8 cellular contexts compared by ENCODE assay signal in the genomic region with DNA sequence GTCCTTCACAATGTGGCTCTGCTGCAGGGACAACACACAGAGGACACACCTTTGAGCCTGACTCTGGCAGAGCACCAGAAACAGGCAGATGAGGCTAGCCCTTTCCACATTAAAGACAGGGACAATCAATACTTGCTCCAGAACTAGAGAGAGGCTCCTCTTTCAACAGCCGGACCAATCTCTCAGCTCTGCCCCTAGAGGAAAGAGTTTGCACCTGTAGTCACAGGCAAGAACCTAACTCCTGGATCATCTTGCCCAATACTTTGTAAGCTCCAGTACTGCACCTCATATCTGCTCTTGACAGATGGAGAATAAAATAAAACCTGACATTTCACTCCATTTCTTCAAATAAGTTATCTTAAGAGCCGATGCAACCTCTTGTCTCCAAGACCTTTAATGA.
DNase-seq lines count a peak whose midpoint lies in the region; ATAC-seq lines count a peak whose summit lies in the region.

No MANE protein-coding gene starts in this region.

- H3K27me3 Mint-ChIP-seq in T-helper 2 cell treated with Interferon-gamma antibody and Interleukin-4, amounts not matched to agents 5 μg/mL and 100 μg/mL, for 36 hours (ENCODE audit: low read depth): no peaks in the 10 kb centered on the region

- no peaks in the 10 kb centered on the region for H3K36me3 ChIP-seq in effector memory CD4-positive, alpha-beta T cell (ENCODE audit: control insufficient read depth, insufficient read depth, low read length)

- no peaks in the 10 kb centered on the region for H3K36me3 Mint-ChIP-seq in T-helper 2 cell treated with Interferon-gamma antibody and Interleukin-4, amounts not matched to agents 5 μg/mL and 100 μg/mL, for 36 hours (ENCODE audit: low read depth)

- DNase-seq in AG20443 (ENCODE audit: low spot score) (peak; percentile 12), OCI-M1 (lab: John Stamatoyannopoulos, UW) (peak; percentile 67), iPS DF 19.7 (ENCODE audit: low read depth, low spot score) (peak; percentile 25), NCI-H524 treated with DMSO at 0.1 percent for 48 hours (lab: John Stamatoyannopoulos, UW) (no peak)
- no peak for DNase-seq in T-helper 2 cell treated with Interferon-gamma antibody and Interleukin-4, amounts not matched to agents 5 μg/mL and 100 μg/mL, for 36 hours (ENCODE audit: low spot score)
- DNase-seq in effector memory CD4-positive, alpha-beta T cell: no peak

- ATAC-seq in GM19351 (IDR thresholded peaks at IDR 0.05; ENCODE audit: unreplicated experiment): peak; percentile 87
- no peak for ATAC-seq in GM18511 (IDR thresholded peaks at IDR 0.05; ENCODE audit: unreplicated experiment)

- H3K27me3 ChIP-seq in effector memory CD4-positive, alpha-beta T cell (replicated peaks; ENCODE audit: control insufficient read depth, insufficient read depth, low read length, poor library complexity, severe bottlenecking): no peaks in the 10 kb centered on the region

- no peaks in the 10 kb centered on the region for H3K4me1 ChIP-seq in effector memory CD4-positive, alpha-beta T cell (ENCODE audit: control insufficient read depth, insufficient read depth, low read length, poor library complexity, severe bottlenecking)

- H3K27ac ChIP-seq in effector memory CD4-positive, alpha-beta T cell (ENCODE audit: insufficient read depth, low read length, poor library complexity, severe bottlenecking): no peak overlapping the region

- no peaks in the 10 kb centered on the region for H3K9me3 Mint-ChIP-seq in T-helper 2 cell treated with Interferon-gamma antibody and Interleukin-4, amounts not matched to agents 5 μg/mL and 100 μg/mL, for 36 hours

- no peak overlapping the region for H3K4me3 ChIP-seq in effector memory CD4-positive, alpha-beta T cell (ENCODE audit: insufficient read depth, low read depth, low read length, poor library complexity, severe bottlenecking)

- no peak overlapping the region for H3K4me3 Mint-ChIP-seq in T-helper 2 cell treated with Interferon-gamma antibody and Interleukin-4, amounts not matched to agents 5 μg/mL and 100 μg/mL, for 36 hours

- H3K4me1 Mint-ChIP-seq in T-helper 2 cell treated with Interferon-gamma antibody and Interleukin-4, amounts not matched to agents 5 μg/mL and 100 μg/mL, for 36 hours (ENCODE audit: low read depth): no peaks in the 10 kb centered on the region

- H3K9me3 ChIP-seq in effector memory CD4-positive, alpha-beta T cell (ENCODE audit: control insufficient read depth, low read length): no peaks in the 10 kb centered on the region

- H3K27ac Mint-ChIP-seq in T-helper 2 cell treated with Interferon-gamma antibody and Interleukin-4, amounts not matched to agents 5 μg/mL and 100 μg/mL, for 36 hours: no peak overlapping the region

Comparison
In these comparisons a context has a peak if more than half of its experiments do, and no peak if none do; other contexts are left out.
1. DNase-seq: peak in AG20443 (single experiment), OCI-M1 (single experiment) and iPS DF 19.7 (single experiment); none in T-helper 2 cell treated with Interferon-gamma antibody and Interleukin-4, amounts not matched to agents 5 μg/mL and 100 μg/mL, for 36 hours (single experiment), NCI-H524 treated with DMSO at 0.1 percent for 48 hours (single experiment) and effector memory CD4-positive, alpha-beta T cell (0 of 3).